ENCODE assay signal across 22 cellular contexts in genomic region chrX:117038918-117039440, GRCh38.
"Had no signal": no experiment of that assay in that cellular context is flagged by ENCODE, and none has a peak within 500 bp of the region (broad histone marks: within the 10 kb centered on the region; RNA-seq: fewer than 3 reads in every experiment).

No MANE protein-coding gene starts in this region.

- H3K27ac ChIP-seq: ascending aorta, body of pancreas, Peyer's patch, RWPE1, SJCRH30, VCaP had no signal

- ATAC-seq: activated naive CD4-positive, alpha-beta T cell treated with anti-CD3 and anti-CD28 coated beads, Interleukin-2, amount 50 U/mL, for 72 hours; activated naive CD8-positive, alpha-beta T cell treated with anti-CD3 and anti-CD28 coated beads, Interleukin-2, amount 50 U/mL, for 24 hours; activated T-cell treated with anti-CD3 and anti-CD28 coated beads, Interleukin-2, amount 50 U/mL, for 4 hours; body of pancreas; SK-N-SH treated with all-trans-retinoic acid at 6 μM for 48 hours had no signal

- H3K4me3 ChIP-seq: ascending aorta, body of pancreas, Peyer's patch, SJCRH30 had no signal

- H3K36me3 ChIP-seq: ascending aorta, Peyer's patch, SJCRH30 had no signal

- H3K9me3 ChIP-seq: ascending aorta, body of pancreas, Peyer's patch, SJCRH30 had no signal

- H3K4me1 ChIP-seq: ascending aorta, body of pancreas, Peyer's patch, SJCRH30 had no signal

- H3K27me3 ChIP-seq: ascending aorta, body of pancreas, Peyer's patch, SJCRH30 had no signal

- DNase-seq: activated CD4-positive, alpha-beta memory T cell treated with anti-CD3 and anti-CD28 coated beads for 36 hours; activated CD4-positive, alpha-beta T cell treated with anti-CD3 and anti-CD28 coated beads, Interleukin-2, amount 10 ng/mL, durations not matched to agents 7 days and 5 days; activated CD4-positive, CD25-positive, alpha-beta regulatory T cell; activated CD8-positive, alpha-beta memory T cell treated with anti-CD3 and anti-CD28 coated beads for 24 hours; activated effector memory CD4-positive, alpha-beta T cell treated with anti-CD3 and anti-CD28 coated beads, Interleukin-2, amount 50 U/mL, for 16 hours; activated naive CD4-positive, alpha-beta T cell treated with Interleukin-2 at 50 U/mL for 16 hours; activated naive CD8-positive, alpha-beta T cell treated with anti-CD3 and anti-CD28 coated beads, Interleukin-2, amount 50 U/mL, for 24 hours; activated T-cell treated with anti-CD3 and anti-CD28 coated beads, Interleukin-2, amount 50 U/mL, for 4 hours; amniotic stem cell; body of pancreas; central memory CD4-positive, alpha-beta T cell; NCI-H1694; NCI-H2029 treated with DMSO at 0.1 percent for 48 hours; NCI-H446; Peyer's patch; Right ventricle myocardium superior; SJCRH30 had no signal
